1 cellular context compared by ENCODE assay signal in the genomic region with DNA sequence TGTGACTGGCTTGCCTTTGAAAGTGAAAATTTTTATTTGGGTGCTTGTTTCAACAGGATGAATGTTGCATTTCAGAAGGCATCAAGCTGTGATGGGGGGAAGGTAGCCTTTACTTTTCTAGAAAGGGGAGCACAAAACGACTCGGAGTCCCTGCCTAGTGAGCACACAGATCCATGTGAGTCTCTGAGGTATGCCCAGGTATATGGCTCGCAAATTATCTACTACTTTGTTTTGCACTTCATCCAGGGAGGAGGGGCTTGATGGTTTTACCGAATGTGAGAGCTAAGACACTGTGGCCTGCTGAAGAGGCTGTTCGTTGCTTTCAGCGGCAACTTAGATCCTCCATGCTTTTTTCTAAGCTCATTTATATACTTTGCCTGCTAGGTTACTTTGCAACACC.
TF ChIP-seq lines count a peak whose summit lies in the region.

No MANE protein-coding gene starts in this region.

TF ChIP-seq in H1, 55 proteins besides CTCF, POLR2A, EP300 and RAD21 (continued from another document):
- TF ChIP-seq, protein P1, sequence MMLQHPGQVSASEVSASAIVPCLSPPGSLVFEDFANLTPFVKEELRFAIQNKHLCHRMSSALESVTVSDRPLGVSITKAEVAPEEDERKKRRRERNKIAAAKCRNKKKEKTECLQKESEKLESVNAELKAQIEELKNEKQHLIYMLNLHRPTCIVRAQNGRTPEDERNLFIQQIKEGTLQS (IDR thresholded peaks at IDR 0.05; ENCODE audit: insufficient read depth, low read depth, low read length): no peak
- TF ChIP-seq HDAC2 (IDR thresholded peaks at IDR 0.05; ENCODE audit: borderline replicate concordance in 1 of 2, low read depth in 2 of 2, low read length in 2 of 2) (no peak), PHF8 (conservative IDR thresholded peaks at IDR 0.05; ENCODE audit: low read depth, low read length) (no peak), KDM5A (IDR thresholded peaks at IDR 0.05; ENCODE audit: low read length) (no peak), SIX5 (IDR thresholded peaks at IDR 0.05; ENCODE audit: low read depth, low read length) (no peak), EGR1 (IDR thresholded peaks at IDR 0.05; ENCODE audit: borderline replicate concordance, low read depth, low read length) (no peak), SIRT6 (IDR thresholded peaks at IDR 0.05; ENCODE audit: low read length) (no peak), EZH2 (IDR thresholded peaks at IDR 0.05; ENCODE audit: low read depth, low read length, severe bottlenecking) (no peak)
- TF ChIP-seq, protein P2, sequence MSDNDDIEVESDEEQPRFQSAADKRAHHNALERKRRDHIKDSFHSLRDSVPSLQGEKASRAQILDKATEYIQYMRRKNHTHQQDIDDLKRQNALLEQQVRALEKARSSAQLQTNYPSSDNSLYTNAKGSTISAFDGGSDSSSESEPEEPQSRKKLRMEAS (IDR thresholded peaks at IDR 0.05): no peak
TF ChIP-seq in H1: peak in this region for 0.
